In genomic region chr20:37137547-37137946, GRCh38 we compare ENCODE assay signal across 3 cellular contexts.
A peak's percentile ranks its signal among the peaks of the same experiment; 100 is the strongest.
TF ChIP-seq lines count a peak whose summit lies in the region.

No MANE protein-coding gene starts in this region.

TF ChIP-seq in A549, 52 proteins besides CTCF, POLR2A, EP300 and RAD21:
- TF ChIP-seq HES2 (IDR thresholded peaks at IDR 0.05) = no peak
- peak; percentile 42 for TF ChIP-seq MAFK (IDR thresholded peaks at IDR 0.05; ENCODE audit: partially characterized antibody)

TF ChIP-seq in GM12891, 5 proteins besides CTCF, POLR2A, EP300 and RAD21:
- TF ChIP-seq POLR2AphosphoS5 (IDR thresholded peaks at IDR 0.05; ENCODE audit: low read depth, low read length) = no peak
- TF ChIP-seq POU2F2 (IDR thresholded peaks at IDR 0.05; ENCODE audit: low read depth, low read length) = no peak
- TF ChIP-seq TAF1 (IDR thresholded peaks at IDR 0.05; ENCODE audit: low read depth, low read length) = no peak

TF ChIP-seq in K562, 482 proteins besides CTCF, POLR2A, EP300 and RAD21:
- TF ChIP-seq ZNF316 (IDR thresholded peaks at IDR 0.05) (peak; percentile 51), ASH1L (IDR thresholded peaks at IDR 0.05; ENCODE audit: borderline replicate concordance, low read depth, partially characterized antibody) (no peak)
